In genomic region chr11:2128512-2129322, GRCh38 we compare ENCODE assay signal across 20 cellular contexts. TPM values are rescaled to one million over a fixed set of nuclear protein-coding genes. Genes with fewer than 3 reads are reported as not detected.
DNase-seq lines count a peak whose midpoint lies in the region; ATAC-seq and TF ChIP-seq lines count a peak whose summit lies in the region.
"Had no signal": no experiment of that assay in that cellular context is flagged by ENCODE, and none has a peak within 500 bp of the region (broad histone marks: within the 10 kb centered on the region; RNA-seq: fewer than 3 reads in every experiment).

No MANE protein-coding gene starts in this region.

- CTCF ChIA-PET in WTC11 (lab: Charles Lee) = interaction anchor here (1.1 to 1.2 kb wide), 3 partner anchors 18 to 31 kb away, joined by 3 to 5 read pairs (median 3); no protein-coding TSS in a partner anchor

- no peak overlapping the region for H4K5ac ChIP-seq in mesendoderm (ENCODE audit: low read length)

- H3K4ac ChIP-seq in mesendoderm (ENCODE audit: low read depth, low read length) = no peak overlapping the region

- no peak overlapping the region for H3K4me3 ChIP-seq in BLaER1 treated with 17β-estradiol and CSF1 and Interleukin-3, amounts not matched to agents 10 nM and 100 nM
- H3K4me3 ChIP-seq in smooth muscle cell (no peak overlapping the region), mesendoderm (ENCODE audit: low read length) (no peak overlapping the region)
- H3K4me3 ChIP-seq: A549, SJSA1 had no signal

- peaks cover 0 to 15% (median 7%) of the 10 kb centered on the region in 10 experiments; a peak in 12 of 20 replicates for H3K4me1 ChIP-seq in BLaER1 treated with 17β-estradiol and CSF1 and Interleukin-3, amounts not matched to agents 10 nM and 100 nM
- H3K4me1 ChIP-seq in smooth muscle cell (ENCODE audit: low read depth) (no peaks in the 10 kb centered on the region), mesendoderm (ENCODE audit: control insufficient read depth, low read depth, low read length) (no peaks in the 10 kb centered on the region)
- H3K4me1 ChIP-seq: A549, SJSA1 had no signal

- no peak overlapping the region for H3K27ac Mint-ChIP-seq in WTC11
- peak overlapping the region; percentile 11 to 67 (median 64) for H3K27ac Mint-ChIP-seq in nephron
- H3K27ac Mint-ChIP-seq: CD8-positive, alpha-beta memory T cell had no signal

- H3K9me3 Mint-ChIP-seq in WTC11 (peaks cover 5% of the 10 kb centered on the region; the same call in 1 of the 2 replicates), nephron (no peaks in the 10 kb centered on the region)
- H3K9me3 Mint-ChIP-seq: CD8-positive, alpha-beta memory T cell had no signal

- no peaks in the 10 kb centered on the region for H3K79me1 ChIP-seq in mesendoderm (ENCODE audit: low read length)

- no peak overlapping the region for H3K18ac ChIP-seq in mesendoderm (ENCODE audit: low read length)

- H3K4me3 Mint-ChIP-seq in WTC11 (no peak overlapping the region), nephron (peak overlapping the region in 1 of 3 experiments; percentile 44)
- H3K4me3 Mint-ChIP-seq: CD8-positive, alpha-beta memory T cell had no signal

- peaks cover 21 to 38% (median 27%) of the 10 kb centered on the region in 11 experiments for H3K27me3 ChIP-seq in BLaER1 treated with 17β-estradiol and CSF1 and Interleukin-3, amounts not matched to agents 10 nM and 100 nM
- H3K27me3 ChIP-seq in smooth muscle cell (ENCODE audit: low read depth) (no peaks in the 10 kb centered on the region), mesendoderm (ENCODE audit: insufficient read depth, low read length, poor library complexity) (no peaks in the 10 kb centered on the region)

- H3K27me3 Mint-ChIP-seq in WTC11 (ENCODE audit: low read depth) = peaks cover 24% of the 10 kb centered on the region
- H3K27me3 Mint-ChIP-seq in nephron (ENCODE audit: low read depth) = peaks cover 30% of the 10 kb centered on the region

- H3K27ac ChIP-seq in BLaER1 treated with 17β-estradiol and CSF1 and Interleukin-3, amounts not matched to agents 10 nM and 100 nM = no peak overlapping the region
- H3K27ac ChIP-seq in smooth muscle cell (ENCODE audit: low read depth) = peak overlapping the region; percentile 33
- H3K27ac ChIP-seq in mesendoderm (ENCODE audit: low read depth, low read length) = no peak overlapping the region
- H3K27ac ChIP-seq: A549, RWPE1, SJSA1 had no signal

- no peak overlapping the region for H4K8ac ChIP-seq in mesendoderm (ENCODE audit: low read depth, low read length)

- H2AK5ac ChIP-seq in mesendoderm (ENCODE audit: low read length) = no peak overlapping the region

- H3F3A ChIP-seq in smooth muscle cell (ENCODE audit: low read depth) = peaks cover 47% of the 10 kb centered on the region

- ATAC-seq in WTC11 = no peak
- ATAC-seq: PC-3 had no signal

- TF ChIP-seq CTCF in WTC11 (IDR thresholded peaks at IDR 0.05) (no peak), nephron (IDR thresholded peaks at IDR 0.05; ENCODE audit: unreplicated experiment in 3 of 3) (no peak), smooth muscle cell (IDR thresholded peaks at IDR 0.05; ENCODE audit: borderline replicate concordance, insufficient read depth, poor library complexity, severe bottlenecking) (no peak)

- H3K4me1 Mint-ChIP-seq in WTC11 (no peaks in the 10 kb centered on the region), nephron (peaks cover 21% of the 10 kb centered on the region)
- H3K4me1 Mint-ChIP-seq: CD8-positive, alpha-beta memory T cell had no signal

- H3K79me2 ChIP-seq in smooth muscle cell (ENCODE audit: low read depth) (peaks cover 3% of the 10 kb centered on the region), mesendoderm (ENCODE audit: control insufficient read depth, insufficient read depth, low read length) (no peaks in the 10 kb centered on the region)

- no peak overlapping the region for H2BK120ac ChIP-seq in mesendoderm (ENCODE audit: low read depth, low read length)

- DNase-seq in WTC11 (ENCODE audit: low spot score) (no peak), smooth muscle cell (lab: John Stamatoyannopoulos, UW; ENCODE audit: unreplicated experiment) (no peak), DMS 273 (lab: John Stamatoyannopoulos, UW; ENCODE audit: unreplicated experiment) (no peak), NCI-H1417 treated with DMSO at 0.1 percent for 48 hours (lab: John Stamatoyannopoulos, UW) (no peak), mesendoderm (no peak)
- DNase-seq: C1 segment of cervical spinal cord, DND-41, KG1, MV-4-11, NCI-H187 treated with DMSO at 0.1 percent for 48 hours, NCI-H526, PC-3 had no signal

- no peaks in the 10 kb centered on the region for H3K9me3 ChIP-seq in BLaER1 treated with 17β-estradiol and CSF1 and Interleukin-3, amounts not matched to agents 10 nM and 100 nM (replicated peaks in 1 of 11)
- no peaks in the 10 kb centered on the region for H3K9me3 ChIP-seq in smooth muscle cell (replicated peaks; ENCODE audit: low read depth)
- H3K9me3 ChIP-seq: A549, SJSA1 had no signal

- POLR2A ChIA-PET in WTC11 (lab: Charles Lee) = no interaction called here

- peak overlapping the region in 6 of 11 experiments; percentile 22 to 58 (median 45); a peak in 11 of 22 replicates for H3K4me2 ChIP-seq in BLaER1 treated with 17β-estradiol and CSF1 and Interleukin-3, amounts not matched to agents 10 nM and 100 nM
- no peak overlapping the region for H3K4me2 ChIP-seq in smooth muscle cell
- no peak overlapping the region for H3K4me2 ChIP-seq in mesendoderm (ENCODE audit: low read length)
- H3K4me2 ChIP-seq: A549 had no signal

- H3K36me3 Mint-ChIP-seq in WTC11 = no peaks in the 10 kb centered on the region
- H3K36me3 Mint-ChIP-seq in nephron (ENCODE audit: low read depth) = peaks cover 34% of the 10 kb centered on the region
- H3K36me3 Mint-ChIP-seq: CD8-positive, alpha-beta memory T cell had no signal

- H3K9ac ChIP-seq in BLaER1 treated with 17β-estradiol and CSF1 and Interleukin-3, amounts not matched to agents 10 nM and 100 nM = no peak overlapping the region; a peak in 1 of 22 replicates
- H3K9ac ChIP-seq in smooth muscle cell (ENCODE audit: low read depth) (no peak overlapping the region), mesendoderm (ENCODE audit: low read length) (no peak overlapping the region)

- no peak overlapping the region for H2BK15ac ChIP-seq in mesendoderm (replicated peaks; ENCODE audit: low read depth)

- H4K20me1 ChIP-seq in BLaER1 treated with 17β-estradiol and CSF1 and Interleukin-3, amounts not matched to agents 10 nM and 100 nM = peaks cover 0 to 20% (median under 1%) of the 10 kb centered on the region in 11 experiments; a peak in 7 of 22 replicates
- H4K20me1 ChIP-seq in smooth muscle cell (ENCODE audit: low read depth) = peaks cover 60% of the 10 kb centered on the region

- no peak overlapping the region for H2BK5ac ChIP-seq in mesendoderm (ENCODE audit: low read length)

- WGBS in smooth muscle cell (ENCODE audit: low lambda C conversion rate) = 72% methylated on average over 12 of the region's 12 CpGs
- WGBS in mesendoderm (ENCODE audit: extremely low coverage, insufficient coverage, low lambda C conversion rate) = no CpG with 5 or more reads among the region's 12 CpGs

- no peak overlapping the region for H3K23ac ChIP-seq in mesendoderm (ENCODE audit: low read length)

- no peak overlapping the region for H3K56ac ChIP-seq in mesendoderm (ENCODE audit: low read length)

- H3K36me3 ChIP-seq in BLaER1 treated with 17β-estradiol and CSF1 and Interleukin-3, amounts not matched to agents 10 nM and 100 nM = no peaks in the 10 kb centered on the region
- H3K36me3 ChIP-seq in smooth muscle cell (ENCODE audit: low read depth) = no peaks in the 10 kb centered on the region
- H3K36me3 ChIP-seq in mesendoderm (ENCODE audit: control insufficient read depth, insufficient read depth, low read length) = no peaks in the 10 kb centered on the region

- H2AFZ ChIP-seq in smooth muscle cell (ENCODE audit: low read depth) = no peak overlapping the region

TF ChIP-seq in WTC11, 78 proteins besides CTCF, POLR2A, EP300 and RAD21:
- TF ChIP-seq NFE2L1 (CRISPR knock-in tag; IDR thresholded peaks at IDR 0.05) = no peak
- TF ChIP-seq CREM (CRISPR knock-in tag; IDR thresholded peaks at IDR 0.05) = no peak
- peak; percentile 40; the same call in 1 of the 2 replicates for TF ChIP-seq GABPB1 (CRISPR knock-in tag; IDR thresholded peaks at IDR 0.05)

RNA-seq across cellular contexts. Expression of gene IGF2, which starts 10.5 kb away (rescaled TPM):
- 1.5 to 2.7 TPM (median 2.6 TPM) in 3 replicates for total RNA-seq in WTC11 (2021)
- total RNA-seq in smooth muscle cell = 2,086 and 2,274 TPM in 2 replicates
- polyA plus RNA-seq in smooth muscle cell = 3,825 and 3,877 TPM in 2 replicates
- polyA plus RNA-seq in mesendoderm (2013, experiment 1 of 2) = 0.28 TPM
- 0.29 TPM for polyA plus RNA-seq in mesendoderm (2013, experiment 2 of 2)
- total RNA-seq: G401 had no signal
- polyA plus RNA-seq: CD8-positive, alpha-beta memory T cell had no signal

RNA-seq across cellular contexts. Expression of gene INS, which starts 32.3 kb away (rescaled TPM):
- total RNA-seq in WTC11 (2021) = 0.44 to 0.62 TPM in 2 of 3 replicates, not detected in the other
- not detected in 2 replicates for total RNA-seq in smooth muscle cell
- polyA plus RNA-seq in smooth muscle cell = not detected in 2 replicates
- not detected for polyA plus RNA-seq in mesendoderm (2013, experiment 1 of 2)
- not detected for polyA plus RNA-seq in mesendoderm (2013, experiment 2 of 2)
- total RNA-seq: CD8-positive, alpha-beta memory T cell; G401; H1; PC-3; SJSA1 had no signal
- polyA plus RNA-seq: A549; CD8-positive, alpha-beta memory T cell; H1 had no signal

RNA-seq across cellular contexts. Expression of gene TH, which starts 42.9 kb away (rescaled TPM):
- total RNA-seq in WTC11 (2021) (0.16 TPM in 1 of 3 replicates, not detected in the others), smooth muscle cell (not detected in 2 replicates)
- not detected in 2 replicates for polyA plus RNA-seq in smooth muscle cell
- polyA plus RNA-seq in mesendoderm (2013, experiment 1 of 2) = 0.07 TPM
- 0.20 TPM for polyA plus RNA-seq in mesendoderm (2013, experiment 2 of 2)
- total RNA-seq: CD8-positive, alpha-beta memory T cell; G401; H1; SJSA1 had no signal
- polyA plus RNA-seq: A549; CD8-positive, alpha-beta memory T cell had no signal

Comparison
In these comparisons a context has a peak if more than half of its experiments do, and no peak if none do; other contexts are left out.
1. H3K4me2 ChIP-seq: peak in BLaER1 treated with 17β-estradiol and CSF1 and Interleukin-3, amounts not matched to agents 10 nM and 100 nM (6 of 11); none in smooth muscle cell (single experiment) and mesendoderm (single experiment).
2. RNA of gene IGF2, which starts 10.5 kb away (total RNA-seq): 2,086 to 2,274 TPM in smooth muscle cell; 1.5 to 2.7 TPM in WTC11; every median in the first group is over 100 times any median in the second.